1 cellular context compared by ENCODE assay signal in the genomic region with DNA sequence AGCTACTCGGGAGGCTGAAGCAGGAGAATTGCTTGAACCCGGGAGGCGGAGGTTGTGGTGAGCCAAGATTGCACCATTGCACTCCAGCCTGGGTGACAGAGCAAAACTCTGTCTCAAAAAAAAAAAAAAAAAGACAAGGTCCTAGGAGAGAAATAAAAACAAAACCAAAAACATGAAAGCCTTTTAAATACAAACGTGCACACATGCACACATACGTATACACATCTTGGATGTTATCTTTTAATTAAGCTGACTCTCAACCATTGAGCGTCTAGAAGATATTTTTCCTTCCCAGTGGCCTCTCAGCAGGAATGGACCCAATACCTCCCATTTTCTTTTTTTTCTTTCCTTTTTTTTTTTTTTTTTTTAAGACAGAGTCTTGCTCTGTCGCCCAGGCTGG.
A peak's percentile ranks its signal among the peaks of the same experiment; 100 is the strongest.
TF ChIP-seq lines count a peak whose summit lies in the region.

No MANE protein-coding gene starts in this region.

TF ChIP-seq in K562, 482 proteins besides CTCF, POLR2A, EP300 and RAD21:
- peak; percentile 43; the same call in 1 of the 2 replicates for TF ChIP-seq ZNF384 (IDR thresholded peaks at IDR 0.05; ENCODE audit: low read depth, low read length)
- TF ChIP-seq, protein P1, sequence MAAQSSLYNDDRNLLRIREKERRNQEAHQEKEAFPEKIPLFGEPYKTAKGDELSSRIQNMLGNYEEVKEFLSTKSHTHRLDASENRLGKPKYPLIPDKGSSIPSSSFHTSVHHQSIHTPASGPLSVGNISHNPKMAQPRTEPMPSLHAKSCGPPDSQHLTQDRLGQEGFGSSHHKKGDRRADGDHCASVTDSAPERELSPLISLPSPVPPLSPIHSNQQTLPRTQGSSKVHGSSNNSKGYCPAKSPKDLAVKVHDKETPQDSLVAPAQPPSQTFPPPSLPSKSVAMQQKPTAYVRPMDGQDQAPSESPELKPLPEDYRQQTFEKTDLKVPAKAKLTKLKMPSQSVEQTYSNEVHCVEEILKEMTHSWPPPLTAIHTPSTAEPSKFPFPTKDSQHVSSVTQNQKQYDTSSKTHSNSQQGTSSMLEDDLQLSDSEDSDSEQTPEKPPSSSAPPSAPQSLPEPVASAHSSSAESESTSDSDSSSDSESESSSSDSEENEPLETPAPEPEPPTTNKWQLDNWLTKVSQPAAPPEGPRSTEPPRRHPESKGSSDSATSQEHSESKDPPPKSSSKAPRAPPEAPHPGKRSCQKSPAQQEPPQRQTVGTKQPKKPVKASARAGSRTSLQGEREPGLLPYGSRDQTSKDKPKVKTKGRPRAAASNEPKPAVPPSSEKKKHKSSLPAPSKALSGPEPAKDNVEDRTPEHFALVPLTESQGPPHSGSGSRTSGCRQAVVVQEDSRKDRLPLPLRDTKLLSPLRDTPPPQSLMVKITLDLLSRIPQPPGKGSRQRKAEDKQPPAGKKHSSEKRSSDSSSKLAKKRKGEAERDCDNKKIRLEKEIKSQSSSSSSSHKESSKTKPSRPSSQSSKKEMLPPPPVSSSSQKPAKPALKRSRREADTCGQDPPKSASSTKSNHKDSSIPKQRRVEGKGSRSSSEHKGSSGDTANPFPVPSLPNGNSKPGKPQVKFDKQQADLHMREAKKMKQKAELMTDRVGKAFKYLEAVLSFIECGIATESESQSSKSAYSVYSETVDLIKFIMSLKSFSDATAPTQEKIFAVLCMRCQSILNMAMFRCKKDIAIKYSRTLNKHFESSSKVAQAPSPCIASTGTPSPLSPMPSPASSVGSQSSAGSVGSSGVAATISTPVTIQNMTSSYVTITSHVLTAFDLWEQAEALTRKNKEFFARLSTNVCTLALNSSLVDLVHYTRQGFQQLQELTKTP (IDR thresholded peaks at IDR 0.05; ENCODE audit: low read depth in 1 of 2, partially characterized antibody in 2 of 2) = peak in 1 of 2 experiments; percentile 74
- peak; percentile 37; the same call in 1 of the 2 replicates for TF ChIP-seq CEBPB (tag; IDR thresholded peaks at IDR 0.05)
